10 cellular contexts compared by ENCODE assay signal in the genomic region with DNA sequence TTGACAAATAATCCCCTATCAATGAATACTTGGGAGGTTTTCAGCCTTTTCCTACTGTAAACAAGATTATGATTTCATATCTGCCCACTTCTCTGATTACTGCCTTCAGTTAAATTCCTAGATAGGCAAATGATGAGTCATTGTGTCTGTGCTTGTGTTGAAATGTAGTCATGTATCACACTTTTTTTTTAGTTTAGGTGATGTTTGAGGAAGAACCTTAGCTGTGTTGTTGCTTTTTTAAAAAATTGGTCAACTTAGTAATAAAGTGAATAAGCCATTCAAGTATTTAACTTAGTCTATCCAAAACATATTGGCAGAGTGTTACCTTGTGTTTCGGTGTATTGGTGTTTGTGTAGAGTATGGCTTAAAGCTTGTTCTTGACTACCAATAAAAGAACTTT.
A peak's percentile ranks its signal among the peaks of the same experiment; 100 is the strongest.
DNase-seq lines count a peak whose midpoint lies in the region; ATAC-seq and TF ChIP-seq lines count a peak whose summit lies in the region.
"Had no signal": no experiment of that assay in that cellular context is flagged by ENCODE, and none has a peak within 500 bp of the region (broad histone marks: within the 10 kb centered on the region; RNA-seq: fewer than 3 reads in every experiment).

No MANE protein-coding gene starts in this region.

- no peak overlapping the region for H3K27ac ChIP-seq in AG04450 (ENCODE audit: low read depth, low read length)
- no peak overlapping the region for H3K27ac ChIP-seq in hepatocyte

- WGBS in hepatocyte (ENCODE audit: low lambda C conversion rate, missing lambda C conversion rate): 97% methylated on average over 1 of the region's 1 CpG

- no peaks in the 10 kb centered on the region for H3K9me2 ChIP-seq in hepatocyte (replicated peaks; ENCODE audit: insufficient read depth)

- peak overlapping the region; percentile 9; the same call in 1 of the 2 replicates for H3K27ac Mint-ChIP-seq in WTC11

- DNase-seq in AG04450 (ENCODE audit: low read depth, low spot score): peak; percentile 29
- DNase-seq in HCEC 1CT: peak; percentile 87
- no peak for DNase-seq in WTC11 (ENCODE audit: low spot score)
- DNase-seq in hepatocyte (ENCODE audit: low spot score): peak; percentile 26
- DNase-seq in NCI-H146 (lab: John Stamatoyannopoulos, UW): no peak
- DNase-seq: activated CD4-positive, alpha-beta T cell treated with anti-CD3 and anti-CD28 coated beads, Interleukin-2, amount 50 U/mL, for 48 hours; NCI-H2171 had no signal

- no peak overlapping the region for H3K4me3 Mint-ChIP-seq in WTC11

- peaks cover 40% of the 10 kb centered on the region for H3K4me1 Mint-ChIP-seq in WTC11

- H3K4me3 ChIP-seq in AG04450 (ENCODE audit: low read depth, low read length): no peak overlapping the region
- H3K4me3 ChIP-seq in hepatocyte: no peak overlapping the region

- H4K20me1 ChIP-seq in hepatocyte (ENCODE audit: insufficient read depth, poor library complexity, severe bottlenecking): peaks cover 57% of the 10 kb centered on the region

- no peak overlapping the region for H2AFZ ChIP-seq in hepatocyte

- CTCF ChIA-PET in AG04450 (lab: Charles Lee) (no interaction called here), WTC11 (lab: Charles Lee) (no interaction called here)

- TF ChIP-seq CTCF in AG04450 (IDR thresholded peaks at IDR 0.05; ENCODE audit: low read depth, low read length) (no peak), WTC11 (IDR thresholded peaks at IDR 0.05) (no peak), hepatocyte (IDR thresholded peaks at IDR 0.05; ENCODE audit: poor library complexity) (no peak)

- no peaks in the 10 kb centered on the region for H3K9me3 Mint-ChIP-seq in WTC11

- peaks cover 11% of the 10 kb centered on the region for H3K4me1 ChIP-seq in hepatocyte (ENCODE audit: insufficient read depth)

- H3K79me2 ChIP-seq in hepatocyte: peaks cover 98% of the 10 kb centered on the region

- H3K9me3 ChIP-seq in AG04450 (ENCODE audit: control insufficient read depth, insufficient read depth, low read length) (no peaks in the 10 kb centered on the region), hepatocyte (ENCODE audit: low read depth) (no peaks in the 10 kb centered on the region)

- H3K36me3 ChIP-seq in hepatocyte (replicated peaks; ENCODE audit: insufficient read depth, low read depth): peaks cover 6% of the 10 kb centered on the region

- no peaks in the 10 kb centered on the region for H3K27me3 Mint-ChIP-seq in WTC11 (ENCODE audit: low read depth)

- POLR2A ChIA-PET in AG04450 (lab: Yijun Ruan, JAX): no interaction called here
- POLR2A ChIA-PET in WTC11 (lab: Charles Lee): no interaction called here

- peaks cover 56% of the 10 kb centered on the region for H3K36me3 Mint-ChIP-seq in WTC11

- no peak for ATAC-seq in WTC11
- no peak for ATAC-seq in GM21367 (IDR thresholded peaks at IDR 0.05; ENCODE audit: unreplicated experiment)
- ATAC-seq in HG02623 (IDR thresholded peaks at IDR 0.05; ENCODE audit: unreplicated experiment): no peak
- ATAC-seq in GM18873 (IDR thresholded peaks at IDR 0.05; ENCODE audit: low FRiP score, unreplicated experiment): no peak

- H3K27me3 ChIP-seq in AG04450 (ENCODE audit: control insufficient read depth, insufficient read depth, low read length) (no peaks in the 10 kb centered on the region), hepatocyte (no peaks in the 10 kb centered on the region)

- no peak overlapping the region for H3K4me2 ChIP-seq in hepatocyte

TF ChIP-seq in WTC11, 78 proteins besides CTCF, POLR2A, EP300 and RAD21:
- no peak for TF ChIP-seq USF2 (CRISPR knock-in tag; IDR thresholded peaks at IDR 0.05)
- no peak for TF ChIP-seq MAX (CRISPR knock-in tag; IDR thresholded peaks at IDR 0.05)
- TF ChIP-seq NR1H2 (CRISPR knock-in tag; IDR thresholded peaks at IDR 0.05): no peak
- no peak for TF ChIP-seq SMAD3 (CRISPR knock-in tag; IDR thresholded peaks at IDR 0.05; ENCODE audit: borderline replicate concordance)
- TF ChIP-seq SP1 (CRISPR knock-in tag; conservative IDR thresholded peaks at IDR 0.05): no peak

Comparison
In these comparisons a context has a peak if more than half of its experiments do, and no peak if none do; other contexts are left out.
1. DNase-seq: peak in AG04450 (single experiment), HCEC 1CT (single experiment) and hepatocyte (single experiment); none in WTC11 (single experiment) and NCI-H146 (single experiment).